ENCODE assay signal across 8 cellular contexts in genomic region chr12:122526683-122527477, GRCh38. TPM values are rescaled to one million over a fixed set of nuclear protein-coding genes. Genes with fewer than 3 reads are reported as not detected.
DNase-seq lines count a peak whose midpoint lies in the region; ATAC-seq and TF ChIP-seq lines count a peak whose summit lies in the region.

TSS of gene KNTC1 (plus strand) at chr12:122527249. CDS start at chr12:122530064, 2,815 bp downstream.
A gene with protein sequence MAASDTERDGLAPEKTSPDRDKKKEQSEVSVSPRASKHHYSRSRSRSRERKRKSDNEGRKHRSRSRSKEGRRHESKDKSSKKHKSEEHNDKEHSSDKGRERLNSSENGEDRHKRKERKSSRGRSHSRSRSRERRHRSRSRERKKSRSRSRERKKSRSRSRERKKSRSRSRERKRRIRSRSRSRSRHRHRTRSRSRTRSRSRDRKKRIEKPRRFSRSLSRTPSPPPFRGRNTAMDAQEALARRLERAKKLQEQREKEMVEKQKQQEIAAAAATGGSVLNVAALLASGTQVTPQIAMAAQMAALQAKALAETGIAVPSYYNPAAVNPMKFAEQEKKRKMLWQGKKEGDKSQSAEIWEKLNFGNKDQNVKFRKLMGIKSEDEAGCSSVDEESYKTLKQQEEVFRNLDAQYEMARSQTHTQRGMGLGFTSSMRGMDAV (minus strand): TSS chr12:122526936. CDS start chr12:122526853, 83 bp downstream.

- H3K27ac Mint-ChIP-seq in activated naive CD4-positive, alpha-beta T cell treated with anti-CD3 and anti-CD28 coated beads, Interleukin-2, amount 10 ng/mL, durations not matched to agents 7 days and 5 days, result no peak within 1 kb of the TSS

- no peak for TF ChIP-seq CTCF in GM06990 (IDR thresholded peaks at IDR 0.05; ENCODE audit: insufficient read depth, low read length, poor library complexity, severe bottlenecking)
- no peak for TF ChIP-seq CTCF in suprapubic skin (IDR thresholded peaks at IDR 0.05)

- H3K36me3 Mint-ChIP-seq in activated naive CD4-positive, alpha-beta T cell treated with anti-CD3 and anti-CD28 coated beads, Interleukin-2, amount 10 ng/mL, durations not matched to agents 7 days and 5 days, result peaks cover 41% of the 10 kb centered on the region

- H3K4me3 Mint-ChIP-seq in activated naive CD4-positive, alpha-beta T cell treated with anti-CD3 and anti-CD28 coated beads, Interleukin-2, amount 10 ng/mL, durations not matched to agents 7 days and 5 days, result no peak within 1 kb of the TSS

- DNase-seq in GM06990 (ENCODE audit: extremely low read depth, insufficient read length) (peak; percentile 96), NCI-H1048 (lab: John Stamatoyannopoulos, UW) (peak; percentile 99), SK-N-MC (ENCODE audit: low read depth, low spot score) (peak; percentile 100), globus pallidus (ENCODE audit: low spot score) (peak; percentile 100), nucleus accumbens (lab: John Stamatoyannopoulos, UW) (peak; percentile 81 to 100 (median 98)), suprapubic skin (ENCODE audit: low spot score in 2 of 2) (peak; percentile 99 to 100)
- peak; percentile 99 for DNase-seq in activated naive CD4-positive, alpha-beta T cell treated with anti-CD3 and anti-CD28 coated beads, Interleukin-2, amount 10 ng/mL, durations not matched to agents 7 days and 5 days

- TF ChIP-seq EP300 in suprapubic skin (IDR thresholded peaks at IDR 0.05), result no peak

- H3K4me3 ChIP-seq in GM06990 (replicated peaks; ENCODE audit: low read depth, low read length) (peak within 1 kb of the TSS; percentile 95), SK-N-MC (peak within 1 kb of the TSS; percentile 95), suprapubic skin (peak within 1 kb of the TSS; percentile 72)

- TF ChIP-seq POLR2A in suprapubic skin (IDR thresholded peaks at IDR 0.05), result peak; percentile 89 to 98

- peak within 1 kb of the TSS; percentile 99 for H3K27ac ChIP-seq in SK-N-MC
- H3K27ac ChIP-seq in suprapubic skin, result peak within 1 kb of the TSS; percentile 99

- H3K9me3 Mint-ChIP-seq in activated naive CD4-positive, alpha-beta T cell treated with anti-CD3 and anti-CD28 coated beads, Interleukin-2, amount 10 ng/mL, durations not matched to agents 7 days and 5 days, result no peaks in the 10 kb centered on the region

- H3K36me3 ChIP-seq in GM06990 (ENCODE audit: control insufficient read depth, insufficient read depth, low read length) (peaks cover under 1% of the 10 kb centered on the region; the same call in 1 of the 2 replicates), SK-N-MC (ENCODE audit: insufficient read depth, low read length) (peaks cover 73% of the 10 kb centered on the region), suprapubic skin (peaks cover 5% of the 10 kb centered on the region)

- CTCF ChIA-PET in activated naive CD4-positive, alpha-beta T cell treated with anti-CD3 and anti-CD28 coated beads, Interleukin-2, amount 10 ng/mL, durations not matched to agents 7 days and 5 days (lab: Charles Lee), result no interaction called here

- H3K9me3 ChIP-seq in SK-N-MC (ENCODE audit: low read depth, low read length), result no peaks in the 10 kb centered on the region
- no peaks in the 10 kb centered on the region for H3K9me3 ChIP-seq in suprapubic skin

- H3K27me3 Mint-ChIP-seq in activated naive CD4-positive, alpha-beta T cell treated with anti-CD3 and anti-CD28 coated beads, Interleukin-2, amount 10 ng/mL, durations not matched to agents 7 days and 5 days, result no peaks in the 10 kb centered on the region

- H3K27me3 ChIP-seq in GM06990 (replicated peaks; ENCODE audit: control insufficient read depth, insufficient read depth, low read length) (no peaks in the 10 kb centered on the region), suprapubic skin (no peaks in the 10 kb centered on the region)

- H3K4me1 Mint-ChIP-seq in activated naive CD4-positive, alpha-beta T cell treated with anti-CD3 and anti-CD28 coated beads, Interleukin-2, amount 10 ng/mL, durations not matched to agents 7 days and 5 days, result peaks cover 34% of the 10 kb centered on the region

- peaks cover 49% of the 10 kb centered on the region for H3K4me1 ChIP-seq in suprapubic skin

- H3K9ac ChIP-seq in SK-N-MC (ENCODE audit: insufficient read length), result peak within 1 kb of the TSS; percentile 99

- ATAC-seq in HG02571 (IDR thresholded peaks at IDR 0.05; ENCODE audit: unreplicated experiment), result peak; percentile 95

- WGBS in suprapubic skin, result under 1% methylated on average over 31 of the region's 51 CpGs

RNA-seq across cellular contexts. Expression of gene KNTC1, which starts in this region (rescaled TPM):
- 10 to 100 TPM in 3 of 4 donors, 1 to 10 TPM in 1; 8.6 to 44.4 (median 13.2) TPM for total RNA-seq in suprapubic skin

RNA-seq across cellular contexts. Expression of the second gene that starts in this region (rescaled TPM):
- total RNA-seq in suprapubic skin, result 100 to 1,000 TPM in 1 of 4 donors, 10 to 100 TPM in 3; 46.7 to 155 (median 53.5) TPM

Comparison
In these comparisons a context has a peak if more than half of its experiments do, and no peak if none do; other contexts are left out.
1. Peak in every context shown above with its lines: DNase-seq, ATAC-seq, H3K4me3 ChIP-seq and H3K27ac ChIP-seq.